8 cellular contexts compared by ENCODE assay signal in the genomic region with DNA sequence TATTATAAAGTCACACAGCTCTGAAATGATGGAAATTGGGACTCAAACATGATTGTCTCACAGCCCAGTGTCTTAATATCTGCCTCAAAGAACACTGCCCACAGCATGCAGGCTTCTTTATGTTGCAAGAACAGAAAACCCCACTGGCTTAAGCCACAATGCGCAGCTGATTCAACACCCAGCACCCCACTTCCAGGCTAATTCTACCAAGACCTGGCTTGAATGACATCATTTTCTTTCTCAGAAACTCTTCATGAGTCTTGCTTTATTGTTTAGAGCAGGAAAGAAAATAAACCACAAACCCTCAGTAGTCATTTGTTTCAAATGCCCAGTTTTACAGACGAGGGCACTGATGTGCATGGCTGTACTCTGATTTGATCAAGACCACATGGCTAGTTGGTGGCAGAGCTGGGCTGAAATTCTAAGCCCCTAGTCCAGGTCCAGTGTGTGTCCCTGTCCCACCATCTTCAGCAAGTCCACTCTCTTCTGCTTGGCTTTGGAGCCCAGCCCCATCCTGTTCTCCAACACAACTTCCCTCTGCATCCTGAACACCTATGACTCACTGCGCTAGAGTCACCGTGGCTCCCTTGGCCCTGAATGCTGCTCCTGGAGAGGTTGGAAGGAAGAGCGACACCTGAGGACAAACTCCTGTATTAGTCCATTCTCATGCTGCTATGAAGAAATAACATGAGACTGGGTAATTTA. TPM values are rescaled to one million over a fixed set of nuclear protein-coding genes. Genes with fewer than 3 reads are reported as not detected.
DNase-seq lines count a peak whose midpoint lies in the region; TF ChIP-seq lines count a peak whose summit lies in the region.

No MANE protein-coding gene starts in this region.

- no peak for TF ChIP-seq POLR2A in stomach (IDR thresholded peaks at IDR 0.05)

- TF ChIP-seq CTCF in left ventricle myocardium inferior (IDR thresholded peaks at IDR 0.05; ENCODE audit: borderline replicate concordance) = no peak
- no peak for TF ChIP-seq CTCF in stomach (IDR thresholded peaks at IDR 0.05)
- TF ChIP-seq CTCF in Caco-2 (IDR thresholded peaks at IDR 0.05; ENCODE audit: insufficient read depth in 1 of 2, low read depth in 1 of 2, low read length in 1 of 2, severe bottlenecking in 1 of 2, unreplicated experiment in 1 of 2) = no peak

- H3K4me1 Mint-ChIP-seq in activated naive CD4-positive, alpha-beta T cell treated with anti-CD3 and anti-CD28 coated beads for 36 hours (ENCODE audit: low read depth) = peaks cover 36% of the 10 kb centered on the region
- H3K4me1 Mint-ChIP-seq in Caco-2 (ENCODE audit: low read depth, unreplicated experiment) = peaks cover 21% of the 10 kb centered on the region

- no peak overlapping the region for H3K4me3 Mint-ChIP-seq in activated naive CD4-positive, alpha-beta T cell treated with anti-CD3 and anti-CD28 coated beads for 36 hours
- H3K4me3 Mint-ChIP-seq in Caco-2 (ENCODE audit: unreplicated experiment) = no peak overlapping the region

- H3K36me3 Mint-ChIP-seq in activated naive CD4-positive, alpha-beta T cell treated with anti-CD3 and anti-CD28 coated beads for 36 hours (ENCODE audit: low read depth) = peaks cover 21% of the 10 kb centered on the region
- no peaks in the 10 kb centered on the region for H3K36me3 Mint-ChIP-seq in Caco-2 (ENCODE audit: insufficient read depth, unreplicated experiment)

- intact Hi-C loops in activated naive CD4-positive, alpha-beta T cell treated with anti-CD3 and anti-CD28 coated beads for 36 hours (cut with micrococcal nuclease) = loop anchor here (1.0 to 2.0 kb wide), 2 partner anchors 40 to 74 kb away; no protein-coding TSS in a partner anchor
- intact Hi-C loops in left ventricle myocardium inferior (cut with micrococcal nuclease) = no loop called here
- intact Hi-C loops in stomach (cut with DNase I; ENCODE audit: low total_unique reads) = no loop called here
- intact Hi-C loops in head of caudate nucleus (cut with DNase I) = no loop called here
- intact Hi-C loops in Caco-2 (cut with micrococcal nuclease; ENCODE audit: unreplicated experiment) = no loop called here

- H3K36me3 ChIP-seq in left ventricle myocardium inferior (no peaks in the 10 kb centered on the region), stomach (peaks cover 0 to 12% (median 5%) of the 10 kb centered on the region in 4 donors), Caco-2 (ENCODE audit: control insufficient read depth, insufficient read depth, low read length) (no peaks in the 10 kb centered on the region)

- CTCF ChIA-PET in activated naive CD4-positive, alpha-beta T cell treated with anti-CD3 and anti-CD28 coated beads for 36 hours (lab: Charles Lee) = interaction anchor here (1.0 to 2.0 kb wide), 4 partner anchors 10 to 131 kb away, joined by 3 to 5 read pairs (median 3); no protein-coding TSS in a partner anchor
- CTCF ChIA-PET in Caco-2 (lab: Charles Lee) = interaction anchor here (0.7 to 1.6 kb wide), 2 partner anchors 10 to 68 kb away, joined by 3 to 5 read pairs; no protein-coding TSS in a partner anchor

- POLR2A ChIA-PET in Caco-2 (lab: Charles Lee) = no interaction called here

- peaks cover 95% of the 10 kb centered on the region for H3K4me1 ChIP-seq in left ventricle myocardium inferior
- peaks cover 43 to 79% (median 65%) of the 10 kb centered on the region in 4 donors for H3K4me1 ChIP-seq in stomach
- H3K4me1 ChIP-seq in Caco-2 = peaks cover 17% of the 10 kb centered on the region; the same call in 1 of the 2 replicates

- no peak overlapping the region for H3K4me3 ChIP-seq in left ventricle myocardium inferior
- no peak overlapping the region for H3K4me3 ChIP-seq in stomach
- H3K4me3 ChIP-seq in Caco-2 (ENCODE audit: low read depth, low read length) = no peak overlapping the region

- H3K27ac ChIP-seq in left ventricle myocardium inferior (replicated peaks) (peak overlapping the region; percentile 69), stomach (peak overlapping the region; percentile 15 to 71 (median 66))

- H3K27me3 ChIP-seq in left ventricle myocardium inferior (ENCODE audit: low read depth) (no peaks in the 10 kb centered on the region), stomach (no peaks in the 10 kb centered on the region), Caco-2 (replicated peaks; ENCODE audit: control insufficient read depth, insufficient read depth, low read length) (no peaks in the 10 kb centered on the region)

- no peaks in the 10 kb centered on the region for H3K9me3 Mint-ChIP-seq in activated naive CD4-positive, alpha-beta T cell treated with anti-CD3 and anti-CD28 coated beads for 36 hours
- H3K9me3 Mint-ChIP-seq in Caco-2 (ENCODE audit: unreplicated experiment) = no peaks in the 10 kb centered on the region

- peak; percentile 64 for DNase-seq in activated naive CD4-positive, alpha-beta T cell treated with anti-CD3 and anti-CD28 coated beads for 36 hours
- DNase-seq in activated naive CD4-positive, alpha-beta T cell (lab: John Stamatoyannopoulos, UW) = no peak
- peak; percentile 23 for DNase-seq in activated T-helper 9 cell treated with anti-CD3 and anti-CD28 coated beads, Interleukin-2, amount 50 U/mL, for 16 hours (ENCODE audit: low read depth)
- DNase-seq in left ventricle myocardium inferior = peak; percentile 16
- no peak for DNase-seq in stomach
- DNase-seq in SHP77 (lab: John Stamatoyannopoulos, UW) = no peak
- no peak for DNase-seq in head of caudate nucleus
- no peak for DNase-seq in Caco-2

- BruUV-seq in Caco-2 (replicated peaks; lab: Mats Ljungman, UMichigan) = no TSS peak

- H3K9me3 ChIP-seq in left ventricle myocardium inferior (replicated peaks) = no peaks in the 10 kb centered on the region
- H3K9me3 ChIP-seq in stomach = no peaks in the 10 kb centered on the region
- no peaks in the 10 kb centered on the region for H3K9me3 ChIP-seq in Caco-2

- H3K27ac Mint-ChIP-seq in activated naive CD4-positive, alpha-beta T cell treated with anti-CD3 and anti-CD28 coated beads for 36 hours = peak overlapping the region; percentile 32
- no peak overlapping the region for H3K27ac Mint-ChIP-seq in Caco-2 (ENCODE audit: unreplicated experiment)

- no peak for TF ChIP-seq EP300 in stomach (IDR thresholded peaks at IDR 0.05)

- no peaks in the 10 kb centered on the region for H3K27me3 Mint-ChIP-seq in activated naive CD4-positive, alpha-beta T cell treated with anti-CD3 and anti-CD28 coated beads for 36 hours (ENCODE audit: low read depth)
- no peaks in the 10 kb centered on the region for H3K27me3 Mint-ChIP-seq in Caco-2 (ENCODE audit: insufficient read depth, unreplicated experiment)

- 63 to 78% (median 71%) methylated on average over 5 of the region's 5 CpGs for WGBS in stomach, 5 donors

RNA-seq across cellular contexts. Expression of a gene that starts 50.3 kb away (rescaled TPM):
- 100 to 1,000 TPM; 296 to 297 TPM for total RNA-seq in activated naive CD4-positive, alpha-beta T cell treated with anti-CD3 and anti-CD28 coated beads for 36 hours
- total RNA-seq in left ventricle myocardium inferior (167 TPM), stomach (100 to 1,000 TPM; 190 to 540 (median 394) TPM), Caco-2 (2022) (264 and 310 TPM in 2 replicates)
- polyA plus RNA-seq in stomach = 100 to 1,000 TPM; 141 to 314 (median 216) TPM

Comparison
In these comparisons a context has a peak if more than half of its experiments do, and no peak if none do; other contexts are left out.
1. DNase-seq: peak in activated naive CD4-positive, alpha-beta T cell treated with anti-CD3 and anti-CD28 coated beads for 36 hours (single experiment), activated T-helper 9 cell treated with anti-CD3 and anti-CD28 coated beads, Interleukin-2, amount 50 U/mL, for 16 hours (single experiment) and left ventricle myocardium inferior (single experiment); none in activated naive CD4-positive, alpha-beta T cell (0 of 4), stomach (single experiment), SHP77 (0 of 2), head of caudate nucleus (0 of 42) and Caco-2 (0 of 2).